In the genomic region with DNA sequence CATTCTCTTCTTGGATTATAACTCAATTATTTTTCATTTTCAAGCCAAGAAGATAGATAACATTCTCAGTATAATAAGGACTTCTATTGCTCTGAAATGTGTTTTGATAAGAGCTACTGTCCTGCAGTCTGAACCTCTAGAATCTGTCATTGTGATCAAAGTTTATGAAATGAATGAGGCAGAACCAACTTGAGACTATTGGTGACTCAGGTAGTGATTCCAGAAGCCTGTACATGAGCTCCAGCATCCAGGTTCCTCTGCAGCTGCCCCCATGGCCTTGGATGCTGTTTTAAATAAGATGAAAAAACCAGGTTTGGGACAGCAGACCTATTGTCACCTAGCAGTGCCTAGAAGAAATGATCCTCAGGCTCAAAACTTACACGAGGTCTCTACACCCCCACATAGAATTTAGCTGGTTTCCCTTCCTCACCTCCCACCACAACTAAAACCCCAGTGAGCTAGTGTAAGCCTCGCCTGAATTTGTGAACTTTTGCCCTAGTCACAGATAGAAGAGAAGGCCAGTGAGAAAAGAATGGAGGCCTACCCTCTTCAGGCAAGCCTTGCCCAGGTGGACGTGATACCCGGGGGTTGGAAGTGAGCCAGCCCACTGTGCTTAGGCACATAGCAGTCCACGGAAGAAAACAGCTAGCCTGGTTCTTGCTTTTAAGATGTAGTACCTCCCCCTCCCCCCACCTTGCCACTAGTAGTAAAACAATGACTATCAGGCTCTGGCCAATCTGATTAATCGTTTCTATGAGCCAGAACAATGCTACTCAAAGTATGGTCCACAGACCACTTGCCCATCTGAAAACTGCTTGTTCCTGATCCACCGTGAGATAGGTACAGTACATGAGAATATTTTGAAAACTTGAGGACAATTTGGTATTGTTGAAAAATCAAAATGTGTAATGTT, we compare ENCODE assay signal across 13 cellular contexts.
DNase-seq lines count a peak whose midpoint lies in the region; ATAC-seq and TF ChIP-seq lines count a peak whose summit lies in the region.
"Had no signal": no experiment of that assay in that cellular context is flagged by ENCODE, and none has a peak within 500 bp of the region (broad histone marks: within the 10 kb centered on the region; RNA-seq: fewer than 3 reads in every experiment).

No MANE protein-coding gene starts in this region.

- BruUV-seq in MCF 10A (replicated peaks; lab: Mats Ljungman, UMichigan) (TSS peak; percentile 10), mammary epithelial cell (replicated peaks; lab: Mats Ljungman, UMichigan) (no TSS peak)

- H3K9ac ChIP-seq in mammary epithelial cell (ENCODE audit: insufficient read depth, low read length): no peak overlapping the region
- H3K9ac ChIP-seq: KMS-11 had no signal

- H3K27ac ChIP-seq in mammary epithelial cell (ENCODE audit: insufficient read depth, low read depth, low read length) (no peak overlapping the region), temporal lobe (ENCODE audit: low read depth, low read length) (peak overlapping the region; percentile 21), WERI-Rb-1 (no peak overlapping the region)
- H3K27ac ChIP-seq: gastroesophageal sphincter, KMS-11 had no signal

- H3K27me3 Mint-ChIP-seq in MCF 10A (ENCODE audit: insufficient read depth, unreplicated experiment) (no peaks in the 10 kb centered on the region), activated B cell treated with CpG ODN at 0.5 μM for 24 hours (no peaks in the 10 kb centered on the region)

- H3K27me3 ChIP-seq in mammary epithelial cell (ENCODE audit: insufficient read depth, low read length) (no peaks in the 10 kb centered on the region), WERI-Rb-1 (ENCODE audit: insufficient read depth, low read depth, severe bottlenecking) (no peaks in the 10 kb centered on the region)
- H3K27me3 ChIP-seq: gastroesophageal sphincter had no signal

- TF ChIP-seq CTCF in MCF 10A (IDR thresholded peaks at IDR 0.05; ENCODE audit: unreplicated experiment): no peak
- TF ChIP-seq CTCF in mammary epithelial cell (conservative IDR thresholded peaks at IDR 0.05 in 1 of 2, IDR thresholded peaks at IDR 0.05 in 1 of 2; ENCODE audit: extremely low read depth in 1 of 2, insufficient read depth in 1 of 2, low read depth in 1 of 2, low read length in 2 of 2): no peak
- TF ChIP-seq CTCF in activated B cell treated with CpG ODN at 0.5 μM for 24 hours (IDR thresholded peaks at IDR 0.05): no peak
- TF ChIP-seq CTCF in WERI-Rb-1 (IDR thresholded peaks at IDR 0.05; ENCODE audit: low read depth, low read length): no peak

- peaks cover 5% of the 10 kb centered on the region for H3K4me1 Mint-ChIP-seq in MCF 10A (ENCODE audit: insufficient read depth, unreplicated experiment)
- H3K4me1 Mint-ChIP-seq in activated B cell treated with CpG ODN at 0.5 μM for 24 hours: peaks cover 26% of the 10 kb centered on the region

- WGBS in mammary epithelial cell (ENCODE audit: low coverage, missing lambda C conversion rate): 53% methylated on average over 7 of the region's 7 CpGs

- H3K4me3 ChIP-seq in mammary epithelial cell (replicated peaks in 1 of 3; ENCODE audit: insufficient read depth in 1 of 3, low read depth in 2 of 3, low read length in 3 of 3) (no peak overlapping the region), WERI-Rb-1 (ENCODE audit: low read depth, low read length) (no peak overlapping the region)
- H3K4me3 ChIP-seq: gastroesophageal sphincter, lung had no signal

- no peaks in the 10 kb centered on the region for H3K9me3 ChIP-seq in mammary epithelial cell (replicated peaks; ENCODE audit: insufficient read depth, low read length)
- no peaks in the 10 kb centered on the region for H3K9me3 ChIP-seq in WERI-Rb-1 (ENCODE audit: severe bottlenecking)
- H3K9me3 ChIP-seq: gastroesophageal sphincter had no signal

- no peak overlapping the region for H3K4me2 ChIP-seq in mammary epithelial cell (ENCODE audit: insufficient read depth, low read depth, low read length)
- H3K4me2 ChIP-seq: KMS-11 had no signal

- POLR2A ChIA-PET in MCF 10A (lab: Yijun Ruan, JAX) (no interaction called here), activated B cell treated with CpG ODN at 0.5 μM for 24 hours (lab: Charles Lee) (no interaction called here)

- dilution Hi-C loops in mammary epithelial cell (cut with HindIII; ENCODE audit: low sequenced_read_pairs): no loop called here

- H3K36me3 Mint-ChIP-seq in MCF 10A (ENCODE audit: insufficient read depth, unreplicated experiment) (peaks cover 79% of the 10 kb centered on the region), activated B cell treated with CpG ODN at 0.5 μM for 24 hours (ENCODE audit: low read depth) (peaks cover 86% of the 10 kb centered on the region)

- peak; percentile 72 for ATAC-seq in HG02759 (IDR thresholded peaks at IDR 0.05; ENCODE audit: unreplicated experiment)
- peak; percentile 54 for ATAC-seq in activated B cell treated with CpG ODN at 0.5 μM for 24 hours (ENCODE audit: low read depth)
- ATAC-seq: gastroesophageal sphincter had no signal

- no peak overlapping the region for H3K4me3 Mint-ChIP-seq in MCF 10A (ENCODE audit: unreplicated experiment)
- H3K4me3 Mint-ChIP-seq in activated B cell treated with CpG ODN at 0.5 μM for 24 hours: no peak overlapping the region

- H3K79me2 ChIP-seq in mammary epithelial cell (ENCODE audit: insufficient read depth, low read length): peaks cover 2% of the 10 kb centered on the region

- no peaks in the 10 kb centered on the region for H3K4me1 ChIP-seq in mammary epithelial cell (ENCODE audit: insufficient read depth, low read length)

- CTCF ChIA-PET in MCF 10A (lab: Yijun Ruan, JAX) (interaction anchor here (1.0 to 1.1 kb wide), 2 partner anchors 12 to 164 kb away, joined by 3 read pairs; no protein-coding TSS in a partner anchor), mammary epithelial cell (lab: Charles Lee; ENCODE audit: low non-redundant PET) (no interaction called here), activated B cell treated with CpG ODN at 0.5 μM for 24 hours (lab: Charles Lee) (interaction anchor here (1.6 kb wide), 1 partner anchor 36 kb away, joined by 4 read pairs; no protein-coding TSS in a partner anchor)

- in situ Hi-C loops in mammary epithelial cell (cut with MboI; ENCODE audit: low sequenced_read_pairs in 2 of 2): no loop called here

- intact Hi-C loops in MCF 10A (cut with micrococcal nuclease): no loop called here
- intact Hi-C loops in mammary epithelial cell (cut with micrococcal nuclease): no loop called here
- intact Hi-C loops in activated B cell treated with CpG ODN at 0.5 μM for 24 hours (cut with micrococcal nuclease): no loop called here

- H3K36me3 ChIP-seq in mammary epithelial cell (ENCODE audit: insufficient read depth, low read length) (peaks cover 34% of the 10 kb centered on the region), WERI-Rb-1 (peaks cover 55% of the 10 kb centered on the region)

- H4K20me1 ChIP-seq in mammary epithelial cell (ENCODE audit: insufficient read depth, low read length): no peaks in the 10 kb centered on the region

- H3K9me3 Mint-ChIP-seq in MCF 10A (ENCODE audit: unreplicated experiment): no peaks in the 10 kb centered on the region
- no peaks in the 10 kb centered on the region for H3K9me3 Mint-ChIP-seq in activated B cell treated with CpG ODN at 0.5 μM for 24 hours

- H2AFZ ChIP-seq in mammary epithelial cell (ENCODE audit: low read depth, low read length): no peak overlapping the region

- H3K27ac Mint-ChIP-seq in MCF 10A (ENCODE audit: low read depth, unreplicated experiment) (peak overlapping the region; percentile 73), activated B cell treated with CpG ODN at 0.5 μM for 24 hours (peak overlapping the region; percentile 19)

- DNase-seq in MCF 10A (ENCODE audit: unreplicated experiment) (no peak), mammary epithelial cell (no peak), activated B cell treated with CpG ODN at 0.5 μM for 24 hours (no peak), WERI-Rb-1 (no peak), occipital lobe (lab: John Stamatoyannopoulos, UW) (no peak), NCI-H2107 (lab: John Stamatoyannopoulos, UW) (no peak)
- DNase-seq: NCI-H446, right cardiac atrium had no signal
